27 cellular contexts compared by ENCODE assay signal in the genomic region with DNA sequence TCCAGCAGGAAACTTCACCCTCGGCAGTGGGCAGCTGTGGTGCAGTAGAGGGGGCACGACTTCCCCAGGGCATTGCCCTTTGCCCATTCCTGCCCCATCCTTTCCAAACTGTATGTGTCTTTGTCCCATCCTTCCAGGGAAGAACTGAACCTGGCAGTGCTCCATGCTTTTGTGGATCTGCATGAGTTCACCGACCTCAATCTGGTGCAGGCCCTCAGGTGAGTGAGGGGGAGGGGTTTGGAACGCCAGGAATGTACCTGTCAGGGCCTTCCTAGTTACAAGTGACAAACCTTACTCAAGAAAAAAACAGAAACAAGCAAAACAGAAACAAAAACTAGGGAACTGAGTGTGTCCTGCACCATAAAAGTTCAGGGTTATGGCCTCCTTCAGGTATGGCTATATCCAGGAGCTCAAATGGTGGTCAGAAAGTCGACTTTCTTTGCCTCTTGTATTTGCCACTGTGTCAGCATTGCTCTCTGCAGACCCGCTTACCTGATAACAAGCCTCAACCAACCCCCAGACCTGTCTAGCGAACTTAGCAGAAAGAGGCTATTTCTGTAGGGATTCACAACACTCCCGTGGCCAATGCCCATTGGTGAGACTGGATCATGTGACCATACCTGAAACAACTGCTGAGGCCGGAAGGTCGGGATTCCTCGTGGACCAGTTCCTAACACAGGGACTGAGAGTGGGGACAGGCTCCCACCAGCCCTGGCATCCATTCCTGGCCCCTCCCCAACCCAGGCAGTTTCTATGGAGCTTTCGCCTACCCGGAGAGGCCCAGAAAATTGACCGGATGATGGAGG. TPM values are rescaled to one million over a fixed set of nuclear protein-coding genes. Genes with fewer than 3 reads are reported as not detected.
A peak's percentile ranks its signal among the peaks of the same experiment; 100 is the strongest.
DNase-seq lines count a peak whose midpoint lies in the region; ATAC-seq and TF ChIP-seq lines count a peak whose summit lies in the region.
"Had no signal": no experiment of that assay in that cellular context is flagged by ENCODE, and none has a peak within 500 bp of the region (broad histone marks: within the 10 kb centered on the region; RNA-seq: fewer than 3 reads in every experiment).

No MANE protein-coding gene starts in this region.

- H4K91ac ChIP-seq in trophoblast cell (ENCODE audit: low read depth, low read length): no peak overlapping the region

- ATAC-seq in activated naive CD4-positive, alpha-beta T cell treated with anti-CD3 and anti-CD28 coated beads, Interleukin-2, amount 50 U/mL, for 72 hours: no peak
- ATAC-seq: activated CD8-positive, alpha-beta T cell treated with anti-CD3 and anti-CD28 coated beads, Interleukin-2, amount 10 ng/mL, durations not matched to agents 7 days and 5 days; left lung had no signal

- H3K27me3 ChIP-seq in OCI-LY3 (ENCODE audit: low read depth, low read length): no peaks in the 10 kb centered on the region
- H3K27me3 ChIP-seq in trophoblast cell (ENCODE audit: insufficient read depth, low read length): no peaks in the 10 kb centered on the region
- H3K27me3 ChIP-seq in Karpas-422 (ENCODE audit: low read length): no peaks in the 10 kb centered on the region
- H3K27me3 ChIP-seq: colonic mucosa, left lung, testis, uterus had no signal

- H3K4me1 ChIP-seq in OCI-LY3 (ENCODE audit: low read length) (peaks cover 26% of the 10 kb centered on the region), trophoblast cell (ENCODE audit: control insufficient read depth in 1 of 2, insufficient read depth in 2 of 2, low read length in 2 of 2) (peaks cover 7 to 19% of the 10 kb centered on the region in 2 experiments), Karpas-422 (ENCODE audit: low read length) (peaks cover 11% of the 10 kb centered on the region)

- TF ChIP-seq POLR2A in erythroblast (IDR thresholded peaks at IDR 0.05; ENCODE audit: low read length): peak; percentile 10

- H4K20me1 ChIP-seq in OCI-LY3 (ENCODE audit: insufficient read depth, low read length): peaks cover 6% of the 10 kb centered on the region; the same call in 1 of the 2 replicates
- H4K20me1 ChIP-seq in Karpas-422 (ENCODE audit: insufficient read depth, low read depth, low read length): peaks cover 16% of the 10 kb centered on the region; the same call in 1 of the 2 replicates

- no CpG with 5 or more reads among the region's 14 CpGs for WGBS in trophoblast cell (ENCODE audit: extremely low coverage, insufficient coverage, insufficient read length)

- H3K4me2 ChIP-seq in OCI-LY3 (ENCODE audit: low read length) (peak overlapping the region; percentile 48; the same call in 1 of the 2 replicates), trophoblast cell (ENCODE audit: low read length) (no peak overlapping the region), Karpas-422 (ENCODE audit: low read depth, low read length, poor library complexity, severe bottlenecking) (no peak overlapping the region)

- peak overlapping the region; percentile 27 for H3K18ac ChIP-seq in trophoblast cell (ENCODE audit: low read length)

- no peaks in the 10 kb centered on the region for H3K9me2 ChIP-seq in Karpas-422 (replicated peaks; ENCODE audit: insufficient read depth, low read length)

- peaks cover 9% of the 10 kb centered on the region for H3K79me2 ChIP-seq in OCI-LY3 (ENCODE audit: low read length)
- H3K79me2 ChIP-seq in trophoblast cell (ENCODE audit: control insufficient read depth, insufficient read depth, low read length, poor library complexity): peaks cover 12% of the 10 kb centered on the region
- peaks cover 16% of the 10 kb centered on the region for H3K79me2 ChIP-seq in Karpas-422 (ENCODE audit: low read length)

- H3K9me3 ChIP-seq in OCI-LY3 (ENCODE audit: insufficient read depth, low read length): no peaks in the 10 kb centered on the region
- H3K9me3 ChIP-seq in trophoblast cell (ENCODE audit: insufficient read depth, low read depth, low read length): no peaks in the 10 kb centered on the region
- no peaks in the 10 kb centered on the region for H3K9me3 ChIP-seq in Karpas-422 (ENCODE audit: low read length)
- H3K9me3 ChIP-seq: colonic mucosa, left lung, testis, uterus had no signal

- H3K27ac Mint-ChIP-seq in activated naive CD4-positive, alpha-beta T cell treated with anti-CD3 and anti-CD28 coated beads, Interleukin-2, amount 50 U/mL, for 24 hours: peak overlapping the region; percentile 23
- peak overlapping the region in 1 of 2 donors; percentile 59 for H3K27ac Mint-ChIP-seq in activated naive CD4-positive, alpha-beta T cell treated with anti-CD3 and anti-CD28 coated beads, Interleukin-2, amount 50 U/mL, for 72 hours
- H3K27ac Mint-ChIP-seq: activated CD8-positive, alpha-beta T cell treated with anti-CD3 and anti-CD28 coated beads, Interleukin-2, amount 10 ng/mL, durations not matched to agents 7 days and 5 days; activated naive CD8-positive, alpha-beta T cell treated with anti-CD3 and anti-CD28 coated beads for 36 hours; stimulated activated naive CD8-positive, alpha-beta T cell treated with anti-CD3 and anti-CD28 coated beads, Interleukin-15, Interleukin-2, amounts not matched to agents 100 ng/mL and 50 ng/mL, for 24 hours had no signal

- TF ChIP-seq CTCF in OCI-LY3 (IDR thresholded peaks at IDR 0.05; ENCODE audit: low read depth, low read length): no peak

- no peak overlapping the region for H4K12ac ChIP-seq in trophoblast cell (ENCODE audit: low read depth, low read length)

- peaks cover 9% of the 10 kb centered on the region for H3K79me1 ChIP-seq in trophoblast cell (ENCODE audit: low read length)

- H2BK120ac ChIP-seq in trophoblast cell (ENCODE audit: insufficient read depth, low read length, poor library complexity): no peak overlapping the region

- H3K9ac ChIP-seq in OCI-LY3 (ENCODE audit: low read length) (no peak overlapping the region), trophoblast cell (ENCODE audit: low read length) (no peak overlapping the region), Karpas-422 (ENCODE audit: low read length) (no peak overlapping the region)

- no peaks in the 10 kb centered on the region for H3K9me3 Mint-ChIP-seq in activated naive CD4-positive, alpha-beta T cell treated with anti-CD3 and anti-CD28 coated beads, Interleukin-2, amount 50 U/mL, for 24 hours
- no peaks in the 10 kb centered on the region for H3K9me3 Mint-ChIP-seq in activated naive CD4-positive, alpha-beta T cell treated with anti-CD3 and anti-CD28 coated beads, Interleukin-2, amount 50 U/mL, for 72 hours
- H3K9me3 Mint-ChIP-seq: activated naive CD8-positive, alpha-beta T cell treated with anti-CD3 and anti-CD28 coated beads for 36 hours; stimulated activated naive CD8-positive, alpha-beta T cell treated with anti-CD3 and anti-CD28 coated beads, Interleukin-15, Interleukin-2, amounts not matched to agents 100 ng/mL and 50 ng/mL, for 24 hours had no signal

- H3K27ac ChIP-seq in OCI-LY3 (ENCODE audit: low read length) (no peak overlapping the region), trophoblast cell (ENCODE audit: low read depth, low read length) (no peak overlapping the region), Karpas-422 (ENCODE audit: low read length) (no peak overlapping the region)
- H3K27ac ChIP-seq: colonic mucosa, left lung, testis, uterus had no signal

- H3K4me3 Mint-ChIP-seq in activated naive CD4-positive, alpha-beta T cell treated with anti-CD3 and anti-CD28 coated beads, Interleukin-2, amount 50 U/mL, for 24 hours: no peak overlapping the region
- H3K4me3 Mint-ChIP-seq: activated CD8-positive, alpha-beta T cell treated with anti-CD3 and anti-CD28 coated beads, Interleukin-2, amount 10 ng/mL, durations not matched to agents 7 days and 5 days; activated naive CD8-positive, alpha-beta T cell treated with anti-CD3 and anti-CD28 coated beads for 36 hours; stimulated activated naive CD8-positive, alpha-beta T cell treated with anti-CD3 and anti-CD28 coated beads, Interleukin-15, Interleukin-2, amounts not matched to agents 100 ng/mL and 50 ng/mL, for 24 hours had no signal

- H2BK12ac ChIP-seq in trophoblast cell (ENCODE audit: low read length): no peak overlapping the region

- H3K36me3 Mint-ChIP-seq in activated naive CD4-positive, alpha-beta T cell treated with anti-CD3 and anti-CD28 coated beads, Interleukin-2, amount 50 U/mL, for 24 hours: peaks cover 3% of the 10 kb centered on the region
- no peaks in the 10 kb centered on the region for H3K36me3 Mint-ChIP-seq in activated naive CD4-positive, alpha-beta T cell treated with anti-CD3 and anti-CD28 coated beads, Interleukin-2, amount 50 U/mL, for 72 hours

- H2AFZ ChIP-seq in OCI-LY3 (ENCODE audit: low read depth, low read length) (no peak overlapping the region), trophoblast cell (ENCODE audit: insufficient read depth, low read length, poor library complexity) (no peak overlapping the region), Karpas-422 (ENCODE audit: low read length) (no peak overlapping the region)

- H3K14ac ChIP-seq in trophoblast cell (ENCODE audit: low read length): no peak overlapping the region

- no peak for DNase-seq in activated naive CD4-positive, alpha-beta T cell treated with anti-CD3 and anti-CD28 coated beads, Interleukin-2, amount 50 U/mL, for 72 hours (ENCODE audit: low spot score in 2 of 2)
- no peak for DNase-seq in erythroblast (lab: John Stamatoyannopoulos, UW)
- DNase-seq in trophoblast cell: peak; percentile 69 to 72
- no peak for DNase-seq in Karpas-422
- DNase-seq in pons (ENCODE audit: low spot score): no peak
- DNase-seq in activated effector memory CD4-positive, alpha-beta T cell treated with anti-CD3 and anti-CD28 coated beads, Interleukin-2, amount 50 U/mL, for 16 hours: no peak
- DNase-seq: 8988T; activated CD8-positive, alpha-beta T cell treated with anti-CD3 and anti-CD28 coated beads, Interleukin-2, amount 10 ng/mL, durations not matched to agents 7 days and 5 days; activated naive CD8-positive, alpha-beta T cell treated with anti-CD3 and anti-CD28 coated beads for 36 hours; activated T-cell treated with anti-CD3 and anti-CD28 coated beads for 4 hours; anterior cingulate cortex; colonic mucosa; effector CD8-positive, alpha-beta T cell; GOT3; left lung; NCI-H1105 treated with DMSO at 0.1 percent for 48 hours; NCI-H2029; NCI-H524; NK-92 treated with Interleukin-12 subunit alpha and Interleukin-12 subunit beta, amount 100 ng/mL, for 24 hours; SHP77; stimulated activated CD4-positive, alpha-beta T cell treated with anti-CD3 and anti-CD28 coated beads, Interleukin-1b, Interleukin-23, amount 100 ng/mL, for 48 hours; T-helper 2 cell; testis; uterus had no signal

- H3K27me3 Mint-ChIP-seq in activated naive CD4-positive, alpha-beta T cell treated with anti-CD3 and anti-CD28 coated beads, Interleukin-2, amount 50 U/mL, for 24 hours: no peaks in the 10 kb centered on the region
- H3K27me3 Mint-ChIP-seq: activated naive CD8-positive, alpha-beta T cell treated with anti-CD3 and anti-CD28 coated beads for 36 hours; stimulated activated naive CD8-positive, alpha-beta T cell treated with anti-CD3 and anti-CD28 coated beads, Interleukin-15, Interleukin-2, amounts not matched to agents 100 ng/mL and 50 ng/mL, for 24 hours had no signal

- H2AK5ac ChIP-seq in trophoblast cell (ENCODE audit: low read length): no peak overlapping the region

- no peak overlapping the region for H2BK5ac ChIP-seq in trophoblast cell (ENCODE audit: low read depth, low read length, poor library complexity)

- H3K4me1 Mint-ChIP-seq in activated naive CD4-positive, alpha-beta T cell treated with anti-CD3 and anti-CD28 coated beads, Interleukin-2, amount 50 U/mL, for 24 hours: peaks cover 25% of the 10 kb centered on the region

- H3K36me3 ChIP-seq in OCI-LY3 (replicated peaks; ENCODE audit: low read depth, low read length) (peaks cover 48% of the 10 kb centered on the region), trophoblast cell (ENCODE audit: control insufficient read depth in 1 of 2, insufficient read depth in 2 of 2, low read length in 2 of 2) (peaks cover 81 to 82% of the 10 kb centered on the region in 2 experiments), Karpas-422 (ENCODE audit: insufficient read depth, low read length) (peaks cover 19% of the 10 kb centered on the region)
- H3K36me3 ChIP-seq: uterus had no signal

- no peak overlapping the region for H3K23ac ChIP-seq in trophoblast cell (ENCODE audit: low read length)

- H3K4ac ChIP-seq in trophoblast cell (ENCODE audit: low read depth, low read length): no peak overlapping the region

- H4K8ac ChIP-seq in trophoblast cell (ENCODE audit: low read depth, low read length): no peak overlapping the region

- H3K4me3 ChIP-seq in OCI-LY3 (ENCODE audit: low read length) (no peak overlapping the region), trophoblast cell (ENCODE audit: low read depth, low read length) (no peak overlapping the region), Karpas-422 (ENCODE audit: low read length) (no peak overlapping the region)
- H3K4me3 ChIP-seq: colonic mucosa, left lung, testis, uterus had no signal

RNA-seq across cellular contexts. Expression of a gene that starts 4.2 kb away (rescaled TPM):
- total RNA-seq in activated naive CD4-positive, alpha-beta T cell treated with anti-CD3 and anti-CD28 coated beads, Interleukin-2, amount 50 U/mL, for 72 hours: 10 to 100 TPM; 32.4 to 64.1 TPM
- 63.7 and 67.0 TPM in 2 replicates for polyA plus RNA-seq in trophoblast cell (2013)
- 32.5 and 60.4 TPM in 2 replicates for total RNA-seq in Karpas-422 (2014; rRNA removed; shearing (Covaris generic); ENCODE audit: low replicate concordance)

RNA-seq across cellular contexts. Expression of a gene that starts 18.0 kb away (rescaled TPM):
- 1 to 10 TPM; 2.1 to 2.3 TPM for total RNA-seq in activated naive CD4-positive, alpha-beta T cell treated with anti-CD3 and anti-CD28 coated beads, Interleukin-2, amount 50 U/mL, for 72 hours
- 0.49 and 0.57 TPM in 2 replicates for polyA plus RNA-seq in trophoblast cell (2013)
- 0.69 and 1.1 TPM in 2 replicates for total RNA-seq in Karpas-422 (2014; rRNA removed; shearing (Covaris generic); ENCODE audit: low replicate concordance)

RNA-seq across cellular contexts. Expression of a gene that starts 27.6 kb away (rescaled TPM):
- total RNA-seq in activated naive CD4-positive, alpha-beta T cell treated with anti-CD3 and anti-CD28 coated beads, Interleukin-2, amount 50 U/mL, for 72 hours: 10 to 100 TPM; 32.8 to 46.3 TPM
- polyA plus RNA-seq in trophoblast cell (2013): 13.3 and 13.5 TPM in 2 replicates
- total RNA-seq in Karpas-422 (2014; rRNA removed; shearing (Covaris generic); ENCODE audit: low replicate concordance): 15.9 and 22.2 TPM in 2 replicates

RNA-seq across cellular contexts. Expression of a gene that starts 38.3 kb away (rescaled TPM):
- 1 to 10 TPM; 2.9 to 9.5 TPM for total RNA-seq in activated naive CD4-positive, alpha-beta T cell treated with anti-CD3 and anti-CD28 coated beads, Interleukin-2, amount 50 U/mL, for 72 hours
- 14.4 and 14.6 TPM in 2 replicates for polyA plus RNA-seq in trophoblast cell (2013)
- total RNA-seq in Karpas-422 (2014; rRNA removed; shearing (Covaris generic); ENCODE audit: low replicate concordance): 0.54 TPM in 1 of 2 replicates, not detected in the other

Comparison
In these comparisons a context has a peak if more than half of its experiments do, and no peak if none do; other contexts are left out.
1. DNase-seq: peak in trophoblast cell (2 of 2); none in activated naive CD4-positive, alpha-beta T cell treated with anti-CD3 and anti-CD28 coated beads, Interleukin-2, amount 50 U/mL, for 72 hours (0 of 2), erythroblast (0 of 2), Karpas-422 (single experiment), pons (single experiment) and activated effector memory CD4-positive, alpha-beta T cell treated with anti-CD3 and anti-CD28 coated beads, Interleukin-2, amount 50 U/mL, for 16 hours (single experiment).